In the genomic region with DNA sequence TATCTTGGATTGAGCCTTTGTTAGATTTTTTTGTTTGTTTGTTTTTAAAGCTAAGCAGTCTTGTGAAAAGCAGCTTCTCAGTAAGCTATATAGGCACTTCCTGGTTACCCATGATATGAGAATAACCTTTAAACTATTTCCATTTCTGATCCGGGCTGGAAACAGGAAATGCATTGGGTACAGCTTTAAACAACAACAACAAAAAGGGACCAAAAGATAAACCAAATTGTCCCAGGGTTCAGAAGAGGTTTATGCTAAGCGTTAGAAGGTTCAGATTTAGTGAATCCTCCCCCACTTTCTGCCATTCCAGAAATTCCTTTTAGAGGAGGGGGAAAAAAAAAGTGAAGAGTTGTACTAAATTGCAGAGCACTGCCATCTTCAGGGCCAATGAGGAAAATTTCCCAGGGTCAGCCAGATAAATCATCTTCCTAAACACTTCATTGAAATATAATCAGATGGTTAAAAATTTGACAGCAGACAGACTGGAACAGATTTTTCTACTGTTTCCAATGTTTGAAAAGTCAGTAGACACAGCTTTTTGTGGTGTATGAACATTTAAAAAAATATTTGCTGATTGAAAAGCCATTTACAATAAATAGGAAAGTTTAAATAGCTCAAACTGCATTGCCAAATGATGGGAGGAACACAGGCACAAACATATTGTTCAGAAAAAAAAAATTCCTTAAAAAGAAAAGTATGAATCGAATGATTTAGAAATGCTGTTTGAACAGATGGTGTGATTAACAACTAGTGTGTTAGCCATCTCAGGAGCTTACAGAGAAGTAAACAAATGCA, we compare ENCODE assay signal across 8 cellular contexts.
DNase-seq lines count a peak whose midpoint lies in the region; ATAC-seq and TF ChIP-seq lines count a peak whose summit lies in the region.

No MANE protein-coding gene starts in this region.

- H3K9me3 Mint-ChIP-seq in Calu3 (ENCODE audit: low read depth, unreplicated experiment), result no peaks in the 10 kb centered on the region
- H3K9me3 Mint-ChIP-seq in nephron, result no peaks in the 10 kb centered on the region
- no peaks in the 10 kb centered on the region for H3K9me3 Mint-ChIP-seq in activated CD4-positive, alpha-beta T cell treated with anti-CD3 and anti-CD28 coated beads, Interleukin-2, amount 10 ng/mL, durations not matched to agents 24 days and 14 days

- TF ChIP-seq CTCF in Calu3 (IDR thresholded peaks at IDR 0.05; ENCODE audit: unreplicated experiment), result peak; percentile 70
- TF ChIP-seq CTCF in esophagus squamous epithelium (IDR thresholded peaks at IDR 0.05), result peak; percentile 43 to 80 (median 68)
- peak; percentile 80 to 89 (median 83) for TF ChIP-seq CTCF in nephron (IDR thresholded peaks at IDR 0.05; ENCODE audit: unreplicated experiment in 3 of 3)

- H3K4me3 Mint-ChIP-seq in Calu3 (ENCODE audit: low read depth, unreplicated experiment) (peak overlapping the region; percentile 44), nephron (peak overlapping the region; percentile 12 to 44 (median 18))
- no peak overlapping the region for H3K4me3 Mint-ChIP-seq in activated CD4-positive, alpha-beta T cell treated with anti-CD3 and anti-CD28 coated beads, Interleukin-2, amount 10 ng/mL, durations not matched to agents 24 days and 14 days

- H3K4me3 ChIP-seq in HUES48 (ENCODE audit: low read depth, low read length) (peak overlapping the region; percentile 24; the same call in 1 of the 2 replicates), esophagus squamous epithelium (peak overlapping the region in 2 of 4 donors; percentile 22 to 34)

- no TSS peak for BruUV-seq in Calu3 (replicated peaks; lab: Mats Ljungman, UMichigan)

- CTCF ChIA-PET in Calu3 (lab: Charles Lee), result interaction anchor here (0.6 to 1.6 kb wide), 18 partner anchors 24 to 860 kb away, joined by 3 to 18 read pairs (median 4); no protein-coding TSS in a partner anchor

- H3K27ac ChIP-seq in HUES48 (ENCODE audit: low read depth, low read length) (peak overlapping the region; percentile 93), esophagus squamous epithelium (peak overlapping the region; percentile 10 to 60 (median 29))

- ATAC-seq in HG03439 (IDR thresholded peaks at IDR 0.05; ENCODE audit: unreplicated experiment), result no peak

- H3K9me3 ChIP-seq in HUES48 (ENCODE audit: control insufficient read depth, insufficient read depth, low read length) (no peaks in the 10 kb centered on the region), esophagus squamous epithelium (no peaks in the 10 kb centered on the region)

- H3K36me3 ChIP-seq in HUES48 (ENCODE audit: control insufficient read depth, insufficient read depth, low read length) (no peaks in the 10 kb centered on the region), esophagus squamous epithelium (no peaks in the 10 kb centered on the region)

- 5 to 9% methylated on average over 3 of the region's 3 CpGs for WGBS in esophagus squamous epithelium, 2 donors

- no peaks in the 10 kb centered on the region for H3K27me3 ChIP-seq in HUES48 (ENCODE audit: control insufficient read depth, insufficient read depth, low read length)
- H3K27me3 ChIP-seq in esophagus squamous epithelium, result no peaks in the 10 kb centered on the region

- H3K36me3 Mint-ChIP-seq in Calu3 (ENCODE audit: insufficient read depth, unreplicated experiment) (no peaks in the 10 kb centered on the region), nephron (ENCODE audit: low read depth) (no peaks in the 10 kb centered on the region)
- H3K36me3 Mint-ChIP-seq in activated CD4-positive, alpha-beta T cell treated with anti-CD3 and anti-CD28 coated beads, Interleukin-2, amount 10 ng/mL, durations not matched to agents 24 days and 14 days (ENCODE audit: low read depth), result no peaks in the 10 kb centered on the region

- DNase-seq in Calu3, result peak; percentile 50
- peak; percentile 27 for DNase-seq in RPMI8226
- no peak for DNase-seq in esophagus squamous epithelium (lab: John Stamatoyannopoulos, UW)
- no peak for DNase-seq in activated CD4-positive, alpha-beta T cell treated with anti-CD3 and anti-CD28 coated beads, Interleukin-2, amount 10 ng/mL, durations not matched to agents 24 days and 14 days
- DNase-seq in SHP77 treated with DMSO at 0.1 percent for 48 hours (lab: John Stamatoyannopoulos, UW), result no peak

- intact Hi-C loops in Calu3 (cut with micrococcal nuclease; ENCODE audit: unreplicated experiment) (loop anchor here (1.0 to 2.0 kb wide), 5 partner anchors 477 to 860 kb away; partner anchors contain the start of gene RBMS1), esophagus squamous epithelium (cut with DNase I) (no loop called here)
- intact Hi-C loops in activated CD4-positive, alpha-beta T cell treated with anti-CD3 and anti-CD28 coated beads, Interleukin-2, amount 10 ng/mL, durations not matched to agents 24 days and 14 days (cut with micrococcal nuclease), result loop anchor here (1.0 to 5.0 kb wide), 2 partner anchors 633 to 718 kb away; no protein-coding TSS in a partner anchor

- H3K27ac Mint-ChIP-seq in Calu3 (ENCODE audit: unreplicated experiment) (peak overlapping the region; percentile 47), nephron (peak overlapping the region; percentile 91 to 97 (median 93))
- no peak overlapping the region for H3K27ac Mint-ChIP-seq in activated CD4-positive, alpha-beta T cell treated with anti-CD3 and anti-CD28 coated beads, Interleukin-2, amount 10 ng/mL, durations not matched to agents 24 days and 14 days

- H3K9ac ChIP-seq in HUES48 (ENCODE audit: low read depth, low read length), result peak overlapping the region; percentile 46

- no peaks in the 10 kb centered on the region for H3K4me1 Mint-ChIP-seq in Calu3 (ENCODE audit: low read depth, unreplicated experiment)
- peaks cover 31% of the 10 kb centered on the region for H3K4me1 Mint-ChIP-seq in nephron
- H3K4me1 Mint-ChIP-seq in activated CD4-positive, alpha-beta T cell treated with anti-CD3 and anti-CD28 coated beads, Interleukin-2, amount 10 ng/mL, durations not matched to agents 24 days and 14 days, result no peaks in the 10 kb centered on the region

- TF ChIP-seq POLR2A in esophagus squamous epithelium (IDR thresholded peaks at IDR 0.05), result no peak

- H3K27me3 Mint-ChIP-seq in Calu3 (ENCODE audit: unreplicated experiment) (no peaks in the 10 kb centered on the region), nephron (ENCODE audit: low read depth) (no peaks in the 10 kb centered on the region)
- peaks cover 22% of the 10 kb centered on the region for H3K27me3 Mint-ChIP-seq in activated CD4-positive, alpha-beta T cell treated with anti-CD3 and anti-CD28 coated beads, Interleukin-2, amount 10 ng/mL, durations not matched to agents 24 days and 14 days

- H3K4me1 ChIP-seq in HUES48 (ENCODE audit: control insufficient read depth, insufficient read depth, low read length) (peaks cover 7% of the 10 kb centered on the region), esophagus squamous epithelium (peaks cover 0 to 23% (median 0%) of the 10 kb centered on the region in 3 donors)

Comparison
In these comparisons a context has a peak if more than half of its experiments do, and no peak if none do; other contexts are left out.
1. DNase-seq: peak in Calu3 (single experiment) and RPMI8226 (single experiment); none in esophagus squamous epithelium (single experiment), activated CD4-positive, alpha-beta T cell treated with anti-CD3 and anti-CD28 coated beads, Interleukin-2, amount 10 ng/mL, durations not matched to agents 24 days and 14 days (single experiment) and SHP77 treated with DMSO at 0.1 percent for 48 hours (single experiment).
2. Peak in every context shown above with its lines, with median percentiles within 50 percentile points of each other: CTCF ChIP-seq.